In the genomic region with DNA sequence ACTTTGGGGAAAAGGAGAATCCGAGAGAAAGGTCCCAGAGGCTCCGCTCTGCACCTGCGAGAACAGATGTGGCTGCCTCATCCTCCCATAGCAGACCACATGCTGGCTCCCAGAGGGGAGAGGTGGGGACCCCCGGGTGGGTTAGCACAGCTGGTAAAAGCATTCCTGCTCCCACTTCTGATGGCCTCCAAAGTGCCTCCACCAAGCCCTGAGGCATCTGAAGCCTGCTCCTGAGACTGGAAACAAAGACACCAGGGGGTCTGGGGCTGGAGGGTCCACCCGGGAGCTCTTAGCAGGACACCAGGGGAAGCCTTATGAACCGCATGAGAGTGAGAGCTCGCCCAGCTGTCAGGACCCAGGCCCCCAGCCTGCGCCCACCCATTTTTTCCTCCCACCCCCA, we compare ENCODE assay signal across 1 cellular context.
TF ChIP-seq lines count a peak whose summit lies in the region.

No MANE protein-coding gene starts in this region.

TF ChIP-seq in SK-N-SH treated with all-trans-retinoic acid at 6 μM for 48 hours, 23 proteins besides CTCF, POLR2A, EP300 and RAD21 (continued from another document):
- TF ChIP-seq, protein P1, sequence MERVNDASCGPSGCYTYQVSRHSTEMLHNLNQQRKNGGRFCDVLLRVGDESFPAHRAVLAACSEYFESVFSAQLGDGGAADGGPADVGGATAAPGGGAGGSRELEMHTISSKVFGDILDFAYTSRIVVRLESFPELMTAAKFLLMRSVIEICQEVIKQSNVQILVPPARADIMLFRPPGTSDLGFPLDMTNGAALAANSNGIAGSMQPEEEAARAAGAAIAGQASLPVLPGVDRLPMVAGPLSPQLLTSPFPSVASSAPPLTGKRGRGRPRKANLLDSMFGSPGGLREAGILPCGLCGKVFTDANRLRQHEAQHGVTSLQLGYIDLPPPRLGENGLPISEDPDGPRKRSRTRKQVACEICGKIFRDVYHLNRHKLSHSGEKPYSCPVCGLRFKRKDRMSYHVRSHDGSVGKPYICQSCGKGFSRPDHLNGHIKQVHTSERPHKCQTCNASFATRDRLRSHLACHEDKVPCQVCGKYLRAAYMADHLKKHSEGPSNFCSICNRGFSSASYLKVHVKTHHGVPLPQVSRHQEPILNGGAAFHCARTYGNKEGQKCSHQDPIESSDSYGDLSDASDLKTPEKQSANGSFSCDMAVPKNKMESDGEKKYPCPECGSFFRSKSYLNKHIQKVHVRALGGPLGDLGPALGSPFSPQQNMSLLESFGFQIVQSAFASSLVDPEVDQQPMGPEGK (CRISPR knock-in tag; IDR thresholded peaks at IDR 0.05; ENCODE audit: borderline replicate concordance) = no peak
